In the genomic region with DNA sequence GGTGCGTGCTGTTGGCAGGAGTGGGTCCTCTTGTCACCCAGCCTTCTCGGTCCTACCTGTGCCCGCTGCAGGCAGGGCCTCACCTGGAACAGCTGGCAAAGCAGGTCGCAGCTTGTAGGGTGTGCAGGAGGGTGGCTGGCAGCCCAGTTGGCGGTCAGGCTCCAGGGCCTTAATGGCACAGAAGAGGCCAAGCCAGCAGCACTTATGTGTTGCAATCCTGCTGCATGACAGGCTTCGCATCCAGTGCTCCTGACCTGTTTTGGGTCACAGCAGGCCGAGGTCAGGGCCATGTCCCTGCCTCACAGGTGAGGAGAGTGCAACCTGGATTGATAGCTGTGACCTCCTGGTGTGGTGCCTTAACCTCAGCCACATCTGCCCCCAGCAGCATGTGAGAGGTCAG, we compare ENCODE assay signal across 17 cellular contexts. TPM values are rescaled to one million over a fixed set of nuclear protein-coding genes. Genes with fewer than 3 reads are reported as not detected.
DNase-seq lines count a peak whose midpoint lies in the region; ATAC-seq, FAIRE-seq and TF ChIP-seq lines count a peak whose summit lies in the region.
"Had no signal": no experiment of that assay in that cellular context is flagged by ENCODE, and none has a peak within 500 bp of the region (broad histone marks: within the 10 kb centered on the region; RNA-seq: fewer than 3 reads in every experiment).

No MANE protein-coding gene starts in this region.

- H3K9me1 ChIP-seq in K562 (ENCODE audit: control insufficient read depth, insufficient read depth, low read length), result no peaks in the 10 kb centered on the region

- CTCF ChIA-PET in K562 (lab: Yijun Ruan, JAX; ENCODE audit: low intra/inter-chr PET ratio) (no interaction called here), HepG2 (lab: Yijun Ruan, JAX; ENCODE audit: low intra/inter-chr PET ratio, low total read pairs) (no interaction called here)

- DNase-seq in HuH-7.5 (ENCODE audit: low spot score) (peak; percentile 75), K562 (ENCODE audit: extremely low read depth in 1 of 4, low spot score in 3 of 4) (no peak), HepG2 (ENCODE audit: low spot score) (no peak), upper lobe of right lung (peak; percentile 82), NCI-H1092 treated with DMSO at 0.1 percent for 48 hours (lab: John Stamatoyannopoulos, UW) (no peak), iPS-NIHi11 (ENCODE audit: low spot score) (no peak), GM13977 (ENCODE audit: low spot score) (no peak)
- DNase-seq: Calu3; CD4-positive, alpha-beta T cell; GM23248; NCI-H1048; NCI-H1694; SW 1271 had no signal

- H3K36me3 ChIP-seq in K562 (ENCODE audit: control insufficient read depth, insufficient read depth, low read length) (peaks cover 88% of the 10 kb centered on the region; the same call in 2 of the 3 replicates), HepG2 (replicated peaks in 1 of 2; ENCODE audit: control insufficient read depth in 1 of 2, insufficient read depth in 2 of 2, low read length in 2 of 2) (peaks cover 45 to 73% of the 10 kb centered on the region in 2 experiments), upper lobe of right lung (peaks cover 56% of the 10 kb centered on the region)

- H3K27me3 ChIP-seq in K562 (ENCODE audit: control insufficient read depth in 2 of 2, insufficient read depth in 2 of 2, low read length in 2 of 2), result no peaks in the 10 kb centered on the region
- H3K27me3 ChIP-seq in HepG2 (ENCODE audit: control insufficient read depth in 1 of 2, insufficient read depth in 2 of 2, low read length in 2 of 2), result no peaks in the 10 kb centered on the region
- no peaks in the 10 kb centered on the region for H3K27me3 ChIP-seq in upper lobe of right lung

- H3K4me1 ChIP-seq in K562 (replicated peaks in 1 of 2; ENCODE audit: control insufficient read depth in 2 of 2, insufficient read depth in 2 of 2, low read length in 2 of 2) (peaks cover 0 to 3% of the 10 kb centered on the region in 2 experiments; a peak in 1 of 5 replicates), HepG2 (ENCODE audit: insufficient read depth, low read length) (peaks cover 30% of the 10 kb centered on the region), upper lobe of right lung (peaks cover 21% of the 10 kb centered on the region)

- in situ Hi-C loops in K562 (cut with MboI) (no loop called here), HepG2 (cut with HindIII; ENCODE audit: extremely low pct_ligation_motif_present, low pct_unique_long_range_greater_than_20kb) (no loop called here), GM13977 (cut with MboI; ENCODE audit: low pct_unique_long_range_greater_than_20kb, low sequenced_read_pairs, unreplicated experiment) (no loop called here)

- H3K4me3 ChIP-seq in K562, result no peak overlapping the region
- H3K4me3 ChIP-seq in HepG2 (replicated peaks in 1 of 3; ENCODE audit: insufficient read depth in 1 of 3, low read depth in 2 of 3, low read length in 3 of 3), result no peak overlapping the region
- H3K4me3 ChIP-seq in upper lobe of right lung, result no peak overlapping the region
- H3K4me3 ChIP-seq: GM23248 had no signal

- H3K9me3 ChIP-seq in K562 (replicated peaks; ENCODE audit: control insufficient read depth, insufficient read depth, low read depth, low read length) (no peaks in the 10 kb centered on the region), HepG2 (ENCODE audit: low read length) (no peaks in the 10 kb centered on the region), upper lobe of right lung (no peaks in the 10 kb centered on the region)

- POLR2A ChIA-PET in K562 (lab: Yijun Ruan, JAX), result interaction anchor here (0.9 to 1.2 kb wide), 2 partner anchors 14 to 15 kb away, joined by 3 to 4 read pairs; no protein-coding TSS in a partner anchor
- POLR2A ChIA-PET in HepG2 (lab: Yijun Ruan, JAX), result interaction anchor here (0.7 kb wide), 1 partner anchor 12 kb away, joined by 3 read pairs; no protein-coding TSS in a partner anchor

- TF ChIP-seq RAD21 in K562 (CRISPR knock-in tag; conservative IDR thresholded peaks at IDR 0.05 in 1 of 2, IDR thresholded peaks at IDR 0.05 in 1 of 2) (no peak), HepG2 (CRISPR knock-in tag; IDR thresholded peaks at IDR 0.05) (no peak)

- ATAC-seq in K562 (no peak), HepG2 (no peak), upper lobe of right lung (peak; percentile 57)

- TF ChIP-seq EP300 in K562 (IDR thresholded peaks at IDR 0.05; ENCODE audit: low read length) (no peak), HepG2 (IDR thresholded peaks at IDR 0.05; ENCODE audit: low read depth in 2 of 2, low read length in 2 of 2) (no peak), HepG2 (CRISPR knock-in tag; IDR thresholded peaks at IDR 0.05; ENCODE audit: borderline replicate concordance) (no peak)

- H3K27ac ChIP-seq in K562 (ENCODE audit: extremely low read depth, low read depth, low read length) (no peak overlapping the region), HepG2 (ENCODE audit: extremely low read length, insufficient read depth, low read length) (peak overlapping the region; percentile 35), upper lobe of right lung (no peak overlapping the region)
- H3K27ac ChIP-seq: GM23248, KMS-11 had no signal

- H3K4me2 ChIP-seq in K562 (ENCODE audit: insufficient read depth, low read length), result no peak overlapping the region
- H3K4me2 ChIP-seq in HepG2 (ENCODE audit: low read depth, low read length), result no peak overlapping the region
- H3K4me2 ChIP-seq: KMS-11 had no signal

- peak overlapping the region in 1 of 2 experiments; percentile 45; a peak in 1 of 4 replicates for H3K9ac ChIP-seq in K562 (ENCODE audit: insufficient read depth in 1 of 2, low read depth in 2 of 2, low read length in 2 of 2)
- no peak overlapping the region for H3K9ac ChIP-seq in HepG2 (ENCODE audit: insufficient read depth, low read depth, low read length)
- H3K9ac ChIP-seq: GM23248, KMS-11 had no signal

- BruUV-seq in K562 (replicated peaks; lab: Mats Ljungman, UMichigan) (no TSS peak), HepG2 (replicated peaks; lab: Mats Ljungman, UMichigan) (no TSS peak)

- intact Hi-C loops in K562 (cut with micrococcal nuclease), result no loop called here
- intact Hi-C loops in HepG2 (cut with micrococcal nuclease; ENCODE audit: unreplicated experiment), result no loop called here
- intact Hi-C loops in upper lobe of right lung (cut with DNase I), result no loop called here

- TF ChIP-seq CTCF in K562 (IDR thresholded peaks at IDR 0.05 in 2 of 3, conservative IDR thresholded peaks at IDR 0.05 in 1 of 3; ENCODE audit: insufficient read depth in 2 of 3, low read depth in 1 of 3, low read length in 3 of 3) (no peak), HepG2 (CRISPR knock-in tag; IDR thresholded peaks at IDR 0.05) (no peak), upper lobe of right lung (IDR thresholded peaks at IDR 0.05) (no peak), GM13977 (IDR thresholded peaks at IDR 0.05; ENCODE audit: extremely low read depth, insufficient read depth, missing control alignments) (no peak)

- H4K20me1 ChIP-seq in K562 (replicated peaks; ENCODE audit: control insufficient read depth, insufficient read depth, low read length), result no peaks in the 10 kb centered on the region
- peaks cover 3% of the 10 kb centered on the region for H4K20me1 ChIP-seq in HepG2 (ENCODE audit: insufficient read depth, low read length)

- H3K79me2 ChIP-seq in K562 (ENCODE audit: control insufficient read depth, insufficient read depth, low read length) (no peaks in the 10 kb centered on the region; the same call in 2 of the 3 replicates), HepG2 (ENCODE audit: insufficient read depth, low read length) (no peaks in the 10 kb centered on the region)

- no peak overlapping the region for H2AFZ ChIP-seq in K562 (ENCODE audit: low read depth, low read length)
- H2AFZ ChIP-seq in HepG2 (ENCODE audit: low read length), result no peak overlapping the region
- H2AFZ ChIP-seq: GM23248 had no signal

- no peak for TF ChIP-seq POLR2A in K562 (conservative IDR thresholded peaks at IDR 0.05)
- no peak for TF ChIP-seq POLR2A in HepG2 (IDR thresholded peaks at IDR 0.05; ENCODE audit: insufficient read depth in 1 of 2, low read depth in 2 of 2, low read length in 2 of 2)

- FAIRE-seq in K562 (lab: Jason Lieb, UNC) (no peak), HepG2 (lab: Jason Lieb, UNC) (no peak)

- WGBS in K562 (ENCODE audit: insufficient coverage, low coverage, missing lambda C conversion rate), result 87% methylated on average over 7 of the region's 7 CpGs
- 100% methylated on average over 1 of the region's 7 CpGs for WGBS in HepG2 (ENCODE audit: low lambda C conversion rate)

RNA-seq across cellular contexts. Expression of a gene that starts 31.9 kb away (rescaled TPM):
- total RNA-seq in K562 (2011; cell fraction: chromatin; rRNA removed; ENCODE audit: low replicate concordance), result 74.4 and 112 TPM in 2 replicates
- 51.3 and 61.4 TPM in 2 replicates for total RNA-seq in K562 (2011; cell fraction: nucleolus; rRNA removed)
- 61.1 and 63.4 TPM in 2 replicates for total RNA-seq in K562 (2011; cell fraction: nucleoplasm; rRNA removed)
- total RNA-seq in K562 (2014; rRNA removed) (26.9 and 35.1 TPM in 2 replicates), K562 (2014; rRNA removed; fragmentation: Illumina TruSeq; extraction: Trizol) (16.0 and 16.3 TPM in 2 replicates), K562 (2015; rRNA removed; fragmentation: Illumina TruSeq; extraction: Trizol) (31.1 and 33.9 TPM in 2 replicates), K562 (2021) (81.3 and 88.7 TPM in 2 replicates), HepG2 (2016; rRNA removed; fragmentation: Illumina TruSeq; extraction: Trizol) (19.7 and 27.4 TPM in 2 replicates), upper lobe of right lung (44.5 TPM)
- polyA plus RNA-seq in K562 (2011; rRNA removed) (12.5 and 15.8 TPM in 2 replicates), K562 (2014; fragmentation: Illumina TruSeq; extraction: Trizol) (60.7 and 65.3 TPM in 2 replicates), K562 (2014; fragmentation: Nextera tagmentation; extraction: Ambion mirVana) (1 to 10 TPM; 1.7 to 2.0 TPM), K562 (2014; rRNA removed) (37.1 and 49.2 TPM in 2 replicates), HepG2 (2011; rRNA removed) (11.2 and 12.7 TPM in 2 replicates)
- polyA plus RNA-seq in K562 (2011; cell fraction: cytosol; rRNA removed), result 10.1 and 15.8 TPM in 2 replicates
- polyA plus RNA-seq in K562 (2011; cell fraction: nucleus; rRNA removed), result 43.3 and 65.6 TPM in 2 replicates
- polyA plus RNA-seq in K562 (2012), result 57.6 and 59.2 TPM in 2 replicates
- polyA minus RNA-seq in K562 (2011; rRNA and poly(A)+ RNA removed), result 7.9 and 9.1 TPM in 2 replicates
- polyA minus RNA-seq in K562 (2011; cell fraction: cytosol; rRNA and poly(A)+ RNA removed), result 23.7 and 30.6 TPM in 2 replicates
- 17.5 and 19.1 TPM in 2 replicates for polyA minus RNA-seq in K562 (2011; cell fraction: nucleus; rRNA and poly(A)+ RNA removed)
- 19.4 and 24.7 TPM in 2 replicates for total RNA-seq in HepG2 (2016; cell fraction: cytosol; rRNA removed; fragmentation: Illumina TruSeq; extraction: Trizol; ENCODE audit: low read depth)
- 14.3 and 27.1 TPM in 2 replicates for total RNA-seq in HepG2 (2016; cell fraction: insoluble cytoplasmic fraction; rRNA removed; fragmentation: Illumina TruSeq; extraction: Trizol)
- 13.2 and 13.7 TPM in 2 replicates for total RNA-seq in HepG2 (2016; cell fraction: membrane; rRNA removed; fragmentation: Illumina TruSeq; extraction: Trizol)
- 23.0 and 25.0 TPM in 2 replicates for total RNA-seq in HepG2 (2016; cell fraction: nucleus; rRNA removed; fragmentation: Illumina TruSeq; extraction: Trizol)
- 5.1 and 6.6 TPM in 2 replicates for polyA plus RNA-seq in HepG2 (2011; cell fraction: cytosol; rRNA removed)
- polyA plus RNA-seq in HepG2 (2011; cell fraction: nucleus; rRNA removed), result 52.8 and 62.1 TPM in 2 replicates
- 25.6 and 26.4 TPM in 2 replicates for polyA plus RNA-seq in HepG2 (2012)
- 2.5 and 2.8 TPM in 2 replicates for polyA plus RNA-seq in HepG2 (2016; cell fraction: cytosol; fragmentation: Illumina TruSeq; extraction: Trizol; ENCODE audit: low read depth)
- 25.5 and 39.1 TPM in 2 replicates for polyA plus RNA-seq in HepG2 (2016; cell fraction: insoluble cytoplasmic fraction; fragmentation: Illumina TruSeq; extraction: Trizol; ENCODE audit: low read depth)
- polyA plus RNA-seq in HepG2 (2016; cell fraction: membrane; fragmentation: Illumina TruSeq; extraction: Trizol; ENCODE audit: low read depth), result 6.0 and 7.1 TPM in 2 replicates
- 81.5 and 103 TPM in 2 replicates for polyA plus RNA-seq in HepG2 (2016; cell fraction: nucleus; fragmentation: Illumina TruSeq; extraction: Trizol; ENCODE audit: insufficient read depth, low read depth)
- polyA minus RNA-seq in HepG2 (2011; rRNA and poly(A)+ RNA removed; ENCODE audit: low replicate concordance), result 8.7 and 11.6 TPM in 2 replicates
- 9.7 and 11.0 TPM in 2 replicates for polyA minus RNA-seq in HepG2 (2011; cell fraction: cytosol; rRNA and poly(A)+ RNA removed)
- polyA minus RNA-seq in HepG2 (2011; cell fraction: nucleus; rRNA and poly(A)+ RNA removed), result 21.3 and 25.5 TPM in 2 replicates

RNA-seq across cellular contexts. Expression of a gene that starts 36.3 kb away (rescaled TPM):
- not detected in 2 replicates for total RNA-seq in K562 (2011; cell fraction: chromatin; rRNA removed; ENCODE audit: low replicate concordance)
- total RNA-seq in K562 (2011; cell fraction: nucleolus; rRNA removed), result not detected in 2 replicates
- total RNA-seq in K562 (2011; cell fraction: nucleoplasm; rRNA removed), result not detected in 2 replicates
- not detected in 2 replicates for total RNA-seq in K562 (2014; rRNA removed)
- not detected in 2 replicates for total RNA-seq in K562 (2014; rRNA removed; fragmentation: Illumina TruSeq; extraction: Trizol)
- not detected in 2 replicates for total RNA-seq in K562 (2015; rRNA removed; fragmentation: Illumina TruSeq; extraction: Trizol)
- total RNA-seq in K562 (2021), result not detected in 2 replicates
- not detected in 2 replicates for polyA plus RNA-seq in K562 (2011; rRNA removed)
- not detected in 2 replicates for polyA plus RNA-seq in K562 (2011; cell fraction: cytosol; rRNA removed)
- 0.21 TPM in 1 of 2 replicates, not detected in the other for polyA plus RNA-seq in K562 (2011; cell fraction: nucleus; rRNA removed)
- polyA plus RNA-seq in K562 (2012), result not detected in 2 replicates
- polyA plus RNA-seq in K562 (2014; fragmentation: Illumina TruSeq; extraction: Trizol), result not detected in 2 replicates
- not detected for polyA plus RNA-seq in K562 (2014; fragmentation: Nextera tagmentation; extraction: Ambion mirVana)
- not detected in 2 replicates for polyA plus RNA-seq in K562 (2014; rRNA removed)
- polyA minus RNA-seq in K562 (2011; rRNA and poly(A)+ RNA removed), result not detected in 2 replicates
- not detected in 2 replicates for polyA minus RNA-seq in K562 (2011; cell fraction: cytosol; rRNA and poly(A)+ RNA removed)
- not detected in 2 replicates for polyA minus RNA-seq in K562 (2011; cell fraction: nucleus; rRNA and poly(A)+ RNA removed)
- not detected in 2 replicates for total RNA-seq in HepG2 (2016; rRNA removed; fragmentation: Illumina TruSeq; extraction: Trizol)
- not detected in 2 replicates for total RNA-seq in HepG2 (2016; cell fraction: cytosol; rRNA removed; fragmentation: Illumina TruSeq; extraction: Trizol; ENCODE audit: low read depth)
- total RNA-seq in HepG2 (2016; cell fraction: insoluble cytoplasmic fraction; rRNA removed; fragmentation: Illumina TruSeq; extraction: Trizol), result not detected in 2 replicates
- not detected in 2 replicates for total RNA-seq in HepG2 (2016; cell fraction: membrane; rRNA removed; fragmentation: Illumina TruSeq; extraction: Trizol)
- not detected in 2 replicates for total RNA-seq in HepG2 (2016; cell fraction: nucleus; rRNA removed; fragmentation: Illumina TruSeq; extraction: Trizol)
- not detected in 2 replicates for polyA plus RNA-seq in HepG2 (2011; rRNA removed)
- not detected in 2 replicates for polyA plus RNA-seq in HepG2 (2011; cell fraction: cytosol; rRNA removed)
- polyA plus RNA-seq in HepG2 (2011; cell fraction: nucleus; rRNA removed), result not detected in 2 replicates
- not detected in 2 replicates for polyA plus RNA-seq in HepG2 (2012)
- not detected in 2 replicates for polyA plus RNA-seq in HepG2 (2016; cell fraction: cytosol; fragmentation: Illumina TruSeq; extraction: Trizol; ENCODE audit: low read depth)
- polyA plus RNA-seq in HepG2 (2016; cell fraction: insoluble cytoplasmic fraction; fragmentation: Illumina TruSeq; extraction: Trizol; ENCODE audit: low read depth), result not detected in 2 replicates
- not detected in 2 replicates for polyA plus RNA-seq in HepG2 (2016; cell fraction: membrane; fragmentation: Illumina TruSeq; extraction: Trizol; ENCODE audit: low read depth)
- polyA plus RNA-seq in HepG2 (2016; cell fraction: nucleus; fragmentation: Illumina TruSeq; extraction: Trizol; ENCODE audit: insufficient read depth, low read depth), result not detected in 2 replicates
- not detected in 2 replicates for polyA minus RNA-seq in HepG2 (2011; rRNA and poly(A)+ RNA removed; ENCODE audit: low replicate concordance)
- not detected in 2 replicates for polyA minus RNA-seq in HepG2 (2011; cell fraction: cytosol; rRNA and poly(A)+ RNA removed)
- not detected in 2 replicates for polyA minus RNA-seq in HepG2 (2011; cell fraction: nucleus; rRNA and poly(A)+ RNA removed)
- not detected for total RNA-seq in upper lobe of right lung
- total RNA-seq: Calu3, G401, GM23248, M059J, SK-MEL-5 had no signal
- polyA plus RNA-seq: GM23248 had no signal

RNA-seq across cellular contexts. Expression of a gene that starts 48.8 kb away (rescaled TPM):
- total RNA-seq in K562 (2011; cell fraction: chromatin; rRNA removed; ENCODE audit: low replicate concordance), result 136 and 579 TPM in 2 replicates
- 819 and 943 TPM in 2 replicates for total RNA-seq in K562 (2011; cell fraction: nucleolus; rRNA removed)
- 427 and 435 TPM in 2 replicates for total RNA-seq in K562 (2011; cell fraction: nucleoplasm; rRNA removed)
- total RNA-seq in K562 (2014; rRNA removed) (683 and 757 TPM in 2 replicates), K562 (2014; rRNA removed; fragmentation: Illumina TruSeq; extraction: Trizol) (44.5 and 72.5 TPM in 2 replicates), K562 (2015; rRNA removed; fragmentation: Illumina TruSeq; extraction: Trizol) (196 and 239 TPM in 2 replicates), K562 (2021) (384 and 422 TPM in 2 replicates), HepG2 (2016; rRNA removed; fragmentation: Illumina TruSeq; extraction: Trizol) (84.2 and 250 TPM in 2 replicates), upper lobe of right lung (257 TPM)
- polyA plus RNA-seq in K562 (2011; rRNA removed) (93.0 and 157 TPM in 2 replicates), K562 (2014; fragmentation: Illumina TruSeq; extraction: Trizol) (63.5 and 240 TPM in 2 replicates), K562 (2014; fragmentation: Nextera tagmentation; extraction: Ambion mirVana) (under 1 TPM; 0.34 to 0.45 TPM), K562 (2014; rRNA removed) (519 and 579 TPM in 2 replicates), HepG2 (2011; rRNA removed) (196 and 258 TPM in 2 replicates)
- 366 and 963 TPM in 2 replicates for polyA plus RNA-seq in K562 (2011; cell fraction: cytosol; rRNA removed)
- polyA plus RNA-seq in K562 (2011; cell fraction: nucleus; rRNA removed), result 349 and 566 TPM in 2 replicates
- polyA plus RNA-seq in K562 (2012), result 346 and 377 TPM in 2 replicates
- polyA minus RNA-seq in K562 (2011; rRNA and poly(A)+ RNA removed), result 40.1 and 80.4 TPM in 2 replicates
- polyA minus RNA-seq in K562 (2011; cell fraction: cytosol; rRNA and poly(A)+ RNA removed), result 249 and 254 TPM in 2 replicates
- 78.6 and 83.5 TPM in 2 replicates for polyA minus RNA-seq in K562 (2011; cell fraction: nucleus; rRNA and poly(A)+ RNA removed)
- 92.1 and 114 TPM in 2 replicates for total RNA-seq in HepG2 (2016; cell fraction: cytosol; rRNA removed; fragmentation: Illumina TruSeq; extraction: Trizol; ENCODE audit: low read depth)
- total RNA-seq in HepG2 (2016; cell fraction: insoluble cytoplasmic fraction; rRNA removed; fragmentation: Illumina TruSeq; extraction: Trizol), result 90.4 and 246 TPM in 2 replicates
- total RNA-seq in HepG2 (2016; cell fraction: membrane; rRNA removed; fragmentation: Illumina TruSeq; extraction: Trizol), result 55.3 and 74.3 TPM in 2 replicates
- total RNA-seq in HepG2 (2016; cell fraction: nucleus; rRNA removed; fragmentation: Illumina TruSeq; extraction: Trizol), result 170 and 197 TPM in 2 replicates
- 338 and 484 TPM in 2 replicates for polyA plus RNA-seq in HepG2 (2011; cell fraction: cytosol; rRNA removed)
- 620 and 660 TPM in 2 replicates for polyA plus RNA-seq in HepG2 (2011; cell fraction: nucleus; rRNA removed)
- 207 and 213 TPM in 2 replicates for polyA plus RNA-seq in HepG2 (2012)
- polyA plus RNA-seq in HepG2 (2016; cell fraction: cytosol; fragmentation: Illumina TruSeq; extraction: Trizol; ENCODE audit: low read depth), result 111 and 128 TPM in 2 replicates
- polyA plus RNA-seq in HepG2 (2016; cell fraction: insoluble cytoplasmic fraction; fragmentation: Illumina TruSeq; extraction: Trizol; ENCODE audit: low read depth), result 97.6 and 108 TPM in 2 replicates
- polyA plus RNA-seq in HepG2 (2016; cell fraction: membrane; fragmentation: Illumina TruSeq; extraction: Trizol; ENCODE audit: low read depth), result 58.9 and 66.6 TPM in 2 replicates
- polyA plus RNA-seq in HepG2 (2016; cell fraction: nucleus; fragmentation: Illumina TruSeq; extraction: Trizol; ENCODE audit: insufficient read depth, low read depth), result 462 and 471 TPM in 2 replicates
- polyA minus RNA-seq in HepG2 (2011; rRNA and poly(A)+ RNA removed; ENCODE audit: low replicate concordance), result 170 and 432 TPM in 2 replicates
- polyA minus RNA-seq in HepG2 (2011; cell fraction: cytosol; rRNA and poly(A)+ RNA removed), result 173 and 183 TPM in 2 replicates
- polyA minus RNA-seq in HepG2 (2011; cell fraction: nucleus; rRNA and poly(A)+ RNA removed), result 79.1 and 82.6 TPM in 2 replicates
- total RNA-seq: M059J had no signal

Comparison
In these comparisons a context has a peak if more than half of its experiments do, and no peak if none do; other contexts are left out.
1. DNase-seq: peak in HuH-7.5 (single experiment) and upper lobe of right lung (single experiment); none in K562 (0 of 4), HepG2 (single experiment), NCI-H1092 treated with DMSO at 0.1 percent for 48 hours (single experiment), iPS-NIHi11 (single experiment) and GM13977 (single experiment).